6 cellular contexts compared by ENCODE assay signal in the genomic region with DNA sequence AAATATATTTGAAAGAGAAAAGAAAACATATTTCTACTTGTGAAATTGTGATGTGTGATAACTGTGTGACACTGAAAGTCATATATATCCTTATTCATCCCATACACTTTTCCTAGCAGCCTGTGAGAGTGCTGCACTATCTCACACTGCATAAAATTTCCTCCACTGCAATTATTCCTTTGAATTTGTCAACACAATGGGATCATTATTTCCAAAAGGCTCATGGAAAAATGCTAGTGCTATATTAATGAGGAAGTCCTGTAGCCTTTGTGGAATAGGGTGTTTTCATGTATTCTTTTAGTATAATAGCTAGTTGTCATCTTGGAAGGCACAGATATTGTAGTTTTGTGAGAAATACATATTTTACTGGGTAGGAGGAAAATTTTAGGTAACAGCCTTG.
"Had no signal": no experiment of that assay in that cellular context is flagged by ENCODE, and none has a peak within 500 bp of the region (broad histone marks: within the 10 kb centered on the region; RNA-seq: fewer than 3 reads in every experiment).

No MANE protein-coding gene starts in this region.

- DNase-seq: H9, HCEC 1CT, IMR-90, KG1 had no signal

- ATAC-seq: GM23338, K562 had no signal
